In the genomic region with DNA sequence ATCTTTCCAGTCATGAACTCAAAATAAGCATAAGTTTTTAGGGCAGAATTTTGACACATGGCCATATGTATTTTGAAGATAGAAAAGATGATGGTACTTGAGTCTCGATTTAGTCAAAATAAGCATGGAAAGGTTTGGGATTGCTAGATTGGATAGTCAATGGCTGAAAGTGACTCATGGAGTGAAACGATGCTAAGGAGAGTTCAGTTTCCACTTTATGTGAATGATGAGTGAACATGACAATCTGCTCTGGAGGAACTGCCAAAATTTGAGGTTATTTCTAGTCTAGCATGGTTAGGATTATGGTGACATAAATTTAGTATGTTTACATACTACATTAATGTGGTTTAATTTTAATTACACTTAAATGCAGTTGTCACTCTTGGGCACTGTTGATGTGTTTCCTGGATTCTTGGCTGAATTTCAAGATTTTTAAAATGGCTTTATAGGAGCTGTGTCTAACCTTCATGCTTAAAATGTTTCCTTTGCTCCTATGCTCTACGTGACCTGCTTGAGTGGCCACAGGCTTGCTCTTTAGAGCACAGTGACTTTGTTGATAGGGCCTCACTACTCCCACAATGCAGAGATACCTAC, we compare ENCODE assay signal across 9 cellular contexts. TPM values are rescaled to one million over a fixed set of nuclear protein-coding genes. Genes with fewer than 3 reads are reported as not detected.
A peak's percentile ranks its signal among the peaks of the same experiment; 100 is the strongest.
DNase-seq lines count a peak whose midpoint lies in the region; ATAC-seq and TF ChIP-seq lines count a peak whose summit lies in the region.
"Had no signal": no experiment of that assay in that cellular context is flagged by ENCODE, and none has a peak within 500 bp of the region (broad histone marks: within the 10 kb centered on the region; RNA-seq: fewer than 3 reads in every experiment).

No MANE protein-coding gene starts in this region.

- no peaks in the 10 kb centered on the region for H3K9me3 Mint-ChIP-seq in CD4-positive, alpha-beta T cell
- H3K9me3 Mint-ChIP-seq in activated CD4-positive, alpha-beta memory T cell treated with anti-CD3 and anti-CD28 coated beads, Interleukin-2, amount 10 ng/mL, durations not matched to agents 7 days and 5 days: no peaks in the 10 kb centered on the region

- H3K4me1 ChIP-seq in smooth muscle cell (ENCODE audit: low read depth) (no peaks in the 10 kb centered on the region), transverse colon (peaks cover 0 to 11% (median 0%) of the 10 kb centered on the region in 4 donors)

- no peaks in the 10 kb centered on the region for H3K27me3 Mint-ChIP-seq in CD4-positive, alpha-beta T cell
- H3K27me3 Mint-ChIP-seq in activated CD4-positive, alpha-beta memory T cell treated with anti-CD3 and anti-CD28 coated beads, Interleukin-2, amount 10 ng/mL, durations not matched to agents 7 days and 5 days: no peaks in the 10 kb centered on the region

- peak; percentile 17 for ATAC-seq in CD4-positive, alpha-beta T cell (ENCODE audit: poor library complexity)
- ATAC-seq in left ventricle myocardium superior (peak; percentile 80), GM18870 (IDR thresholded peaks at IDR 0.05; ENCODE audit: unreplicated experiment) (no peak)

- intact Hi-C loops in CD4-positive, alpha-beta T cell (cut with DNase I, micrococcal nuclease): loop anchor here (2.0 to 5.0 kb wide), 2 partner anchors 14 to 96 kb away; a partner anchor contains a TSS
- intact Hi-C loops in left ventricle myocardium superior (cut with micrococcal nuclease): no loop called here
- intact Hi-C loops in transverse colon (cut with DNase I; ENCODE audit: low total_unique reads): no loop called here

- peaks cover 43% of the 10 kb centered on the region for H3K4me1 Mint-ChIP-seq in CD4-positive, alpha-beta T cell (ENCODE audit: low read depth)
- peaks cover 38% of the 10 kb centered on the region for H3K4me1 Mint-ChIP-seq in activated CD4-positive, alpha-beta memory T cell treated with anti-CD3 and anti-CD28 coated beads, Interleukin-2, amount 10 ng/mL, durations not matched to agents 7 days and 5 days

- peak overlapping the region; percentile 59 for H3K27ac Mint-ChIP-seq in CD4-positive, alpha-beta T cell
- H3K27ac Mint-ChIP-seq in activated CD4-positive, alpha-beta memory T cell treated with anti-CD3 and anti-CD28 coated beads, Interleukin-2, amount 10 ng/mL, durations not matched to agents 7 days and 5 days: peak overlapping the region; percentile 30

- H3K9ac ChIP-seq in smooth muscle cell (ENCODE audit: low read depth): no peak overlapping the region

- no peaks in the 10 kb centered on the region for H3K9me3 ChIP-seq in CD4-positive, alpha-beta T cell (ENCODE audit: control insufficient read depth, low read length)
- H3K9me3 ChIP-seq in smooth muscle cell (replicated peaks; ENCODE audit: low read depth) (no peaks in the 10 kb centered on the region), transverse colon (no peaks in the 10 kb centered on the region)

- peaks cover 57% of the 10 kb centered on the region for H3K36me3 Mint-ChIP-seq in CD4-positive, alpha-beta T cell (ENCODE audit: low read depth)
- H3K36me3 Mint-ChIP-seq in activated CD4-positive, alpha-beta memory T cell treated with anti-CD3 and anti-CD28 coated beads, Interleukin-2, amount 10 ng/mL, durations not matched to agents 7 days and 5 days (ENCODE audit: low read depth): peaks cover 54% of the 10 kb centered on the region

- peaks cover 49% of the 10 kb centered on the region for H4K20me1 ChIP-seq in smooth muscle cell (ENCODE audit: low read depth)

- H3F3A ChIP-seq in smooth muscle cell (ENCODE audit: low read depth): no peaks in the 10 kb centered on the region

- H3K4me2 ChIP-seq in smooth muscle cell: no peak overlapping the region

- peak overlapping the region; percentile 0 for H3K4me3 Mint-ChIP-seq in CD4-positive, alpha-beta T cell
- no peak overlapping the region for H3K4me3 Mint-ChIP-seq in activated CD4-positive, alpha-beta memory T cell treated with anti-CD3 and anti-CD28 coated beads, Interleukin-2, amount 10 ng/mL, durations not matched to agents 7 days and 5 days

- CTCF ChIA-PET in CD4-positive, alpha-beta T cell (lab: Charles Lee): no interaction called here
- CTCF ChIA-PET in activated CD4-positive, alpha-beta memory T cell treated with anti-CD3 and anti-CD28 coated beads, Interleukin-2, amount 10 ng/mL, durations not matched to agents 7 days and 5 days (lab: Charles Lee): no interaction called here

- TF ChIP-seq CTCF in CD4-positive, alpha-beta T cell (IDR thresholded peaks at IDR 0.05): no peak
- no peak for TF ChIP-seq CTCF in smooth muscle cell (IDR thresholded peaks at IDR 0.05; ENCODE audit: borderline replicate concordance, insufficient read depth, poor library complexity, severe bottlenecking)
- no peak for TF ChIP-seq CTCF in transverse colon (IDR thresholded peaks at IDR 0.05)

- no peak overlapping the region for H2AFZ ChIP-seq in smooth muscle cell (ENCODE audit: low read depth)

- in situ Hi-C loops in GM18951 (cut with MboI; ENCODE audit: low sequenced_read_pairs, unreplicated experiment) (no loop called here), transverse colon (cut with MboI; ENCODE audit: low pct_ligation_motif_present in 1 of 4, low pct_unique_long_range_greater_than_20kb in 1 of 4, low sequenced_read_pairs in 3 of 4) (no loop called here)

- no peak for TF ChIP-seq EP300 in transverse colon (IDR thresholded peaks at IDR 0.05; ENCODE audit: low read depth)

- no peaks in the 10 kb centered on the region for H3K27me3 ChIP-seq in CD4-positive, alpha-beta T cell (ENCODE audit: control insufficient read depth, insufficient read depth, low read length)
- H3K27me3 ChIP-seq in smooth muscle cell (ENCODE audit: low read depth) (no peaks in the 10 kb centered on the region), transverse colon (no peaks in the 10 kb centered on the region)

- POLR2A ChIA-PET in CD4-positive, alpha-beta T cell (lab: Charles Lee): interaction anchor here (1.4 kb wide), 1 partner anchor 13 kb away, joined by 3 read pairs; no protein-coding TSS in a partner anchor
- POLR2A ChIA-PET in activated CD4-positive, alpha-beta memory T cell treated with anti-CD3 and anti-CD28 coated beads, Interleukin-2, amount 10 ng/mL, durations not matched to agents 7 days and 5 days (lab: Charles Lee): interaction anchor here (1.5 kb wide), 1 partner anchor 13 kb away, joined by 5 read pairs; no protein-coding TSS in a partner anchor

- H3K36me3 ChIP-seq in smooth muscle cell (ENCODE audit: low read depth) (peaks cover 3% of the 10 kb centered on the region), transverse colon (peaks cover 0 to 23% (median 5%) of the 10 kb centered on the region in 4 donors)

- WGBS in smooth muscle cell (ENCODE audit: low lambda C conversion rate): 80% methylated on average over 3 of the region's 3 CpGs
- 65 to 80% methylated on average over 1 to 3 of the region's 3 CpGs for WGBS in transverse colon (ENCODE audit: low coverage in 1 of 2), 2 donors

- H3K79me2 ChIP-seq in smooth muscle cell (ENCODE audit: low read depth): no peaks in the 10 kb centered on the region

- no peak for DNase-seq in CD4-positive, alpha-beta T cell
- no peak for DNase-seq in activated CD4-positive, alpha-beta memory T cell treated with anti-CD3 and anti-CD28 coated beads, Interleukin-2, amount 10 ng/mL, durations not matched to agents 7 days and 5 days
- DNase-seq in left ventricle myocardium superior (no peak), HuH-7 (ENCODE audit: low spot score) (no peak), smooth muscle cell (lab: John Stamatoyannopoulos, UW; ENCODE audit: unreplicated experiment) (no peak), transverse colon (no peak)
- DNase-seq: NCI-H774 had no signal

- H3K4me3 ChIP-seq in smooth muscle cell: no peak overlapping the region
- H3K4me3 ChIP-seq in transverse colon: no peak overlapping the region

- TF ChIP-seq POLR2A in GM18951 (IDR thresholded peaks at IDR 0.05; ENCODE audit: extremely low read depth, insufficient read depth, insufficient read length) (peak; percentile 25), transverse colon (IDR thresholded peaks at IDR 0.05) (no peak)

- H3K27ac ChIP-seq in CD4-positive, alpha-beta T cell (ENCODE audit: low read depth, low read length): no peak overlapping the region
- H3K27ac ChIP-seq in smooth muscle cell (ENCODE audit: low read depth): no peak overlapping the region
- H3K27ac ChIP-seq in transverse colon: peak overlapping the region in 2 of 4 donors; percentile 2 to 16

RNA-seq across cellular contexts. Expression of a gene that starts 17.1 kb away (rescaled TPM):
- 100 to 1,000 TPM; 610 to 653 TPM for total RNA-seq in CD4-positive, alpha-beta T cell
- 100 to 1,000 TPM; 224 to 225 TPM for total RNA-seq in activated CD4-positive, alpha-beta memory T cell treated with anti-CD3 and anti-CD28 coated beads, Interleukin-2, amount 10 ng/mL, durations not matched to agents 7 days and 5 days
- total RNA-seq in left ventricle myocardium superior: 140 TPM
- total RNA-seq in smooth muscle cell: 241 and 245 TPM in 2 replicates
- 104 and 124 TPM in 2 replicates for polyA plus RNA-seq in smooth muscle cell
- 100 to 1,000 TPM; 133 to 242 (median 165) TPM for total RNA-seq in transverse colon

Comparison
In these comparisons a context has a peak if more than half of its experiments do, and no peak if none do; other contexts are left out.
1. intact Hi-C loops: an anchor here in CD4-positive, alpha-beta T cell (2.0 to 5.0 kb wide); none called in left ventricle myocardium superior and transverse colon.